Comparison of ENCODE assay signal across 23 cellular contexts in genomic region chr12:126668961-126669360, GRCh38.
DNase-seq lines count a peak whose midpoint lies in the region; ATAC-seq, FAIRE-seq and TF ChIP-seq lines count a peak whose summit lies in the region.
"Had no signal": no experiment of that assay in that cellular context is flagged by ENCODE, and none has a peak within 500 bp of the region (broad histone marks: within the 10 kb centered on the region; RNA-seq: fewer than 3 reads in every experiment).

No MANE protein-coding gene starts in this region.

- peak overlapping the region; percentile 74 for H3K4me2 ChIP-seq in astrocyte (ENCODE audit: low read length)

- no peaks in the 10 kb centered on the region for H3K27me3 Mint-ChIP-seq in MCF 10A (ENCODE audit: insufficient read depth, unreplicated experiment)
- no peaks in the 10 kb centered on the region for H3K27me3 Mint-ChIP-seq in astrocyte (ENCODE audit: low read depth, unreplicated experiment)
- no peaks in the 10 kb centered on the region for H3K27me3 Mint-ChIP-seq in stimulated activated naive CD8-positive, alpha-beta T cell treated with anti-CD3 and anti-CD28 coated beads, Interleukin-15, amount 100 ng/mL, for 72 hours
- H3K27me3 Mint-ChIP-seq: activated CD8-positive, alpha-beta memory T cell treated with anti-CD3 and anti-CD28 coated beads, Interleukin-2, amount 10 ng/mL, durations not matched to agents 7 days and 5 days; stimulated activated memory B cell treated with anti-CD40 and anti-IgM and Interleukin-4, amounts not matched to agents 10 μg/mL and 1 μg/mL and 100 μg/mL, for 72 hours had no signal

- H3K4me3 Mint-ChIP-seq in MCF 10A (ENCODE audit: unreplicated experiment) (no peak overlapping the region), astrocyte (ENCODE audit: unreplicated experiment) (no peak overlapping the region)
- H3K4me3 Mint-ChIP-seq in stimulated activated naive CD8-positive, alpha-beta T cell treated with anti-CD3 and anti-CD28 coated beads, Interleukin-15, amount 100 ng/mL, for 72 hours: no peak overlapping the region
- H3K4me3 Mint-ChIP-seq: activated CD8-positive, alpha-beta memory T cell treated with anti-CD3 and anti-CD28 coated beads, Interleukin-2, amount 10 ng/mL, durations not matched to agents 7 days and 5 days; natural killer cell; stimulated activated memory B cell treated with anti-CD40 and anti-IgM and Interleukin-4, amounts not matched to agents 10 μg/mL and 1 μg/mL and 100 μg/mL, for 72 hours had no signal

- TF ChIP-seq POLR2A in breast epithelium (IDR thresholded peaks at IDR 0.05): no peak
- TF ChIP-seq POLR2A in gastroesophageal sphincter (IDR thresholded peaks at IDR 0.05): no peak

- no peak overlapping the region for H3K4me3 ChIP-seq in breast epithelium
- H3K4me3 ChIP-seq in astrocyte (ENCODE audit: insufficient read depth, low read depth, low read length): peak overlapping the region; percentile 8
- H3K4me3 ChIP-seq in gastroesophageal sphincter: no peak overlapping the region
- H3K4me3 ChIP-seq: lung, prostate gland, upper lobe of left lung had no signal

- FAIRE-seq in astrocyte (lab: Jason Lieb, UNC) (no peak), urothelium cell line (lab: Jason Lieb, UNC) (peak; percentile 23)
- FAIRE-seq: GM19239 had no signal

- ATAC-seq in gastroesophageal sphincter: no peak
- ATAC-seq in stimulated activated naive CD8-positive, alpha-beta T cell treated with anti-CD3 and anti-CD28 coated beads, Interleukin-15, amount 100 ng/mL, for 72 hours: no peak
- ATAC-seq: activated CD8-positive, alpha-beta memory T cell treated with anti-CD3 and anti-CD28 coated beads, Interleukin-2, amount 10 ng/mL, durations not matched to agents 7 days and 5 days; natural killer cell; stimulated activated memory B cell treated with anti-CD40 and anti-IgM and Interleukin-4, amounts not matched to agents 10 μg/mL and 1 μg/mL and 100 μg/mL, for 72 hours had no signal

- H3K4me1 Mint-ChIP-seq in MCF 10A (ENCODE audit: insufficient read depth, unreplicated experiment) (peaks cover 27% of the 10 kb centered on the region), astrocyte (ENCODE audit: low read depth, unreplicated experiment) (no peaks in the 10 kb centered on the region)
- H3K4me1 Mint-ChIP-seq in stimulated activated naive CD8-positive, alpha-beta T cell treated with anti-CD3 and anti-CD28 coated beads, Interleukin-15, amount 100 ng/mL, for 72 hours: no peaks in the 10 kb centered on the region
- H3K4me1 Mint-ChIP-seq: activated CD8-positive, alpha-beta memory T cell treated with anti-CD3 and anti-CD28 coated beads, Interleukin-2, amount 10 ng/mL, durations not matched to agents 7 days and 5 days; natural killer cell; stimulated activated memory B cell treated with anti-CD40 and anti-IgM and Interleukin-4, amounts not matched to agents 10 μg/mL and 1 μg/mL and 100 μg/mL, for 72 hours had no signal

- H3K27ac ChIP-seq in breast epithelium (no peak overlapping the region), astrocyte (ENCODE audit: low read depth, low read length) (peak overlapping the region; percentile 94), gastroesophageal sphincter (no peak overlapping the region)
- H3K27ac ChIP-seq: 22Rv1, C4-2B, prostate gland, upper lobe of left lung had no signal

- no peaks in the 10 kb centered on the region for H3K9me3 Mint-ChIP-seq in MCF 10A (ENCODE audit: unreplicated experiment)
- H3K9me3 Mint-ChIP-seq in astrocyte (ENCODE audit: unreplicated experiment): peaks cover 2% of the 10 kb centered on the region
- peaks cover 6 to 7% of the 10 kb centered on the region in 2 donors for H3K9me3 Mint-ChIP-seq in stimulated activated naive CD8-positive, alpha-beta T cell treated with anti-CD3 and anti-CD28 coated beads, Interleukin-15, amount 100 ng/mL, for 72 hours

- H3K79me2 ChIP-seq in astrocyte (ENCODE audit: insufficient read depth, low read length): no peaks in the 10 kb centered on the region

- H3K4me1 ChIP-seq in breast epithelium: no peaks in the 10 kb centered on the region
- peaks cover 32% of the 10 kb centered on the region for H3K4me1 ChIP-seq in astrocyte (ENCODE audit: insufficient read depth, low read length)
- H3K4me1 ChIP-seq in gastroesophageal sphincter: no peaks in the 10 kb centered on the region
- H3K4me1 ChIP-seq: prostate gland had no signal

- H3K9ac ChIP-seq in astrocyte (ENCODE audit: low read length): peak overlapping the region; percentile 68

- TF ChIP-seq EP300 in gastroesophageal sphincter (IDR thresholded peaks at IDR 0.05): no peak

- CTCF ChIA-PET in MCF 10A (lab: Yijun Ruan, JAX): interaction anchor here (1.4 kb wide), 1 partner anchor 78 kb away, joined by 6 read pairs; no protein-coding TSS in a partner anchor

- BruUV-seq in MCF 10A (replicated peaks; lab: Mats Ljungman, UMichigan): no TSS peak

- H4K20me1 ChIP-seq in astrocyte (ENCODE audit: insufficient read depth, low read length): no peaks in the 10 kb centered on the region

- DNase-seq in MCF 10A (ENCODE audit: unreplicated experiment) (peak; percentile 59), breast epithelium (ENCODE audit: low spot score in 2 of 2) (no peak), astrocyte (ENCODE audit: low read depth) (peak; percentile 85), glomerular visceral epithelial cell (ENCODE audit: extremely low spot score) (peak; percentile 55), urothelium cell line (ENCODE audit: low spot score) (peak; percentile 41)
- no peak for DNase-seq in activated T-cell treated with anti-CD3 and anti-CD28 coated beads, Interleukin-2, amount 50 U/mL, for 1 hour
- DNase-seq in stimulated activated naive CD8-positive, alpha-beta T cell treated with anti-CD3 and anti-CD28 coated beads, Interleukin-15, amount 100 ng/mL, for 72 hours: no peak
- DNase-seq: activated CD4-positive, CD25-positive, alpha-beta regulatory T cell treated with anti-CD3 and anti-CD28 coated beads, Interleukin-2, amount 50 U/mL, for 72 hours; activated CD8-positive, alpha-beta memory T cell treated with anti-CD3 and anti-CD28 coated beads, Interleukin-2, amount 10 ng/mL, durations not matched to agents 7 days and 5 days; activated effector memory CD4-positive, alpha-beta T cell treated with Interleukin-2 at 50 U/mL for 16 hours; amniotic stem cell; DMS53; natural killer cell; NCI-H2029 treated with DMSO at 0.1 percent for 48 hours; NCI-H524 treated with DMSO at 0.1 percent for 48 hours; upper lobe of left lung had no signal

- H2AFZ ChIP-seq in astrocyte (ENCODE audit: low read depth, low read length): peak overlapping the region; percentile 35

- H3K27me3 ChIP-seq in breast epithelium (no peaks in the 10 kb centered on the region), astrocyte (ENCODE audit: insufficient read depth, low read length) (no peaks in the 10 kb centered on the region), gastroesophageal sphincter (no peaks in the 10 kb centered on the region)
- H3K27me3 ChIP-seq: upper lobe of left lung had no signal

- POLR2A ChIA-PET in MCF 10A (lab: Yijun Ruan, JAX): no interaction called here

- 44 to 45% methylated on average over 2 of the region's 2 CpGs for WGBS in gastroesophageal sphincter (ENCODE audit: low coverage in 1 of 2), 2 donors

- H3K36me3 ChIP-seq in breast epithelium: no peaks in the 10 kb centered on the region
- no peaks in the 10 kb centered on the region for H3K36me3 ChIP-seq in astrocyte (ENCODE audit: insufficient read depth, low read length)
- H3K36me3 ChIP-seq in gastroesophageal sphincter: no peaks in the 10 kb centered on the region
- H3K36me3 ChIP-seq: prostate gland, upper lobe of left lung had no signal

- no peak for TF ChIP-seq CTCF in MCF 10A (IDR thresholded peaks at IDR 0.05; ENCODE audit: unreplicated experiment)
- TF ChIP-seq CTCF in breast epithelium (IDR thresholded peaks at IDR 0.05): no peak
- no peak for TF ChIP-seq CTCF in astrocyte (IDR thresholded peaks at IDR 0.05; ENCODE audit: insufficient read depth, low read depth, low read length)
- no peak for TF ChIP-seq CTCF in gastroesophageal sphincter (IDR thresholded peaks at IDR 0.05)

- H3K9me3 ChIP-seq in breast epithelium (peaks cover 0 to 6% of the 10 kb centered on the region in 2 donors), astrocyte (ENCODE audit: insufficient read depth, low read depth, low read length) (no peaks in the 10 kb centered on the region), gastroesophageal sphincter (peaks cover 0 to 6% (median 0%) of the 10 kb centered on the region in 3 donors)
- H3K9me3 ChIP-seq: prostate gland, upper lobe of left lung had no signal

- H3K36me3 Mint-ChIP-seq in MCF 10A (ENCODE audit: insufficient read depth, unreplicated experiment) (no peaks in the 10 kb centered on the region), astrocyte (ENCODE audit: low read depth, unreplicated experiment) (no peaks in the 10 kb centered on the region)
- H3K36me3 Mint-ChIP-seq: activated CD8-positive, alpha-beta memory T cell treated with anti-CD3 and anti-CD28 coated beads, Interleukin-2, amount 10 ng/mL, durations not matched to agents 7 days and 5 days; natural killer cell; stimulated activated memory B cell treated with anti-CD40 and anti-IgM and Interleukin-4, amounts not matched to agents 10 μg/mL and 1 μg/mL and 100 μg/mL, for 72 hours had no signal

- intact Hi-C loops in MCF 10A (cut with micrococcal nuclease): loop anchor here (2.0 kb wide), 1 partner anchor 40 kb away; no protein-coding TSS in a partner anchor
- intact Hi-C loops in breast epithelium (cut with DNase I; ENCODE audit: low total_unique reads): no loop called here

- H3K27ac Mint-ChIP-seq in MCF 10A (ENCODE audit: low read depth, unreplicated experiment) (no peak overlapping the region), astrocyte (ENCODE audit: unreplicated experiment) (no peak overlapping the region)
- H3K27ac Mint-ChIP-seq in stimulated activated naive CD8-positive, alpha-beta T cell treated with anti-CD3 and anti-CD28 coated beads, Interleukin-15, amount 100 ng/mL, for 72 hours: no peak overlapping the region
- H3K27ac Mint-ChIP-seq: activated CD8-positive, alpha-beta memory T cell treated with anti-CD3 and anti-CD28 coated beads, Interleukin-2, amount 10 ng/mL, durations not matched to agents 7 days and 5 days; natural killer cell; stimulated activated memory B cell treated with anti-CD40 and anti-IgM and Interleukin-4, amounts not matched to agents 10 μg/mL and 1 μg/mL and 100 μg/mL, for 72 hours had no signal

Comparison
In these comparisons a context has a peak if more than half of its experiments do, and no peak if none do; other contexts are left out.
1. DNase-seq: peak in MCF 10A (single experiment), astrocyte (single experiment), glomerular visceral epithelial cell (single experiment) and urothelium cell line (single experiment); none in breast epithelium (0 of 2), activated T-cell treated with anti-CD3 and anti-CD28 coated beads, Interleukin-2, amount 50 U/mL, for 1 hour (single experiment) and stimulated activated naive CD8-positive, alpha-beta T cell treated with anti-CD3 and anti-CD28 coated beads, Interleukin-15, amount 100 ng/mL, for 72 hours (0 of 2).